In genomic region chr13:106100261-106100919, GRCh38 we compare ENCODE assay signal across 12 cellular contexts.
DNase-seq lines count a peak whose midpoint lies in the region; ATAC-seq and TF ChIP-seq lines count a peak whose summit lies in the region.
"Had no signal": no experiment of that assay in that cellular context is flagged by ENCODE, and none has a peak within 500 bp of the region (broad histone marks: within the 10 kb centered on the region; RNA-seq: fewer than 3 reads in every experiment).

No MANE protein-coding gene starts in this region.

- no peak overlapping the region for H3K27ac Mint-ChIP-seq in stimulated activated naive B cell treated with anti-CD40 and anti-IgM and Interleukin-4, amounts not matched to agents 10 μg/mL and 1 μg/mL and 100 μg/mL, for 72 hours

- H3K4me1 ChIP-seq in right cardiac atrium (ENCODE audit: control insufficient read depth, insufficient read depth, low read length) (peaks cover 5% of the 10 kb centered on the region), suprapubic skin (no peaks in the 10 kb centered on the region)

- TF ChIP-seq CTCF in suprapubic skin (IDR thresholded peaks at IDR 0.05) = no peak
- TF ChIP-seq CTCF in omental fat pad (IDR thresholded peaks at IDR 0.05) = no peak

- intact Hi-C loops in right cardiac atrium (cut with DNase I) = loop anchor here in 1 of 4 donors (10.0 kb wide), 1 partner anchor 394 kb away; no protein-coding TSS in a partner anchor

- peak; percentile 20 for DNase-seq in NCI-H1436 (lab: John Stamatoyannopoulos, UW)
- DNase-seq in NCI-H1436 treated with DMSO at 0.1 percent for 48 hours (lab: John Stamatoyannopoulos, UW) = no peak
- DNase-seq in NCI-H748 (lab: John Stamatoyannopoulos, UW; ENCODE audit: unreplicated experiment) = peak; percentile 83
- DNase-seq in right cardiac atrium = peak; percentile 49 to 74 (median 67)
- no peak for DNase-seq in stimulated activated naive B cell treated with anti-CD40 and anti-IgM and Interleukin-4, amounts not matched to agents 10 μg/mL and 1 μg/mL and 100 μg/mL, for 72 hours
- DNase-seq in suprapubic skin (ENCODE audit: low spot score in 2 of 2) = no peak
- DNase-seq in omental fat pad (ENCODE audit: low spot score) = no peak
- DNase-seq in hepatic stellate cell (ENCODE audit: low spot score) = no peak
- DNase-seq: 8988T; activated effector memory CD4-positive, alpha-beta T cell treated with anti-CD3 and anti-CD28 coated beads, Interleukin-2, amount 50 U/mL, for 16 hours; posterior cingulate gyrus; SW 1271 had no signal

- ATAC-seq in right cardiac atrium (peak; percentile 91 to 98), omental fat pad (ENCODE audit: low FRiP score) (no peak)
- peak; percentile 45 to 72 for ATAC-seq in stimulated activated naive B cell treated with anti-CD40 and anti-IgM and Interleukin-4, amounts not matched to agents 10 μg/mL and 1 μg/mL and 100 μg/mL, for 72 hours (replicated peaks)

- no peak overlapping the region for H3K4me3 Mint-ChIP-seq in stimulated activated naive B cell treated with anti-CD40 and anti-IgM and Interleukin-4, amounts not matched to agents 10 μg/mL and 1 μg/mL and 100 μg/mL, for 72 hours

- H3K36me3 ChIP-seq in suprapubic skin = no peaks in the 10 kb centered on the region

- H3K36me3 Mint-ChIP-seq in stimulated activated naive B cell treated with anti-CD40 and anti-IgM and Interleukin-4, amounts not matched to agents 10 μg/mL and 1 μg/mL and 100 μg/mL, for 72 hours = no peaks in the 10 kb centered on the region

- no peaks in the 10 kb centered on the region for H3K27me3 ChIP-seq in right cardiac atrium (ENCODE audit: control insufficient read depth, insufficient read depth)
- H3K27me3 ChIP-seq in suprapubic skin = no peaks in the 10 kb centered on the region

- H3K4me3 ChIP-seq in right cardiac atrium (ENCODE audit: low read length) (no peak overlapping the region), suprapubic skin (no peak overlapping the region)

- peak overlapping the region; percentile 47 for H3K27ac ChIP-seq in right cardiac atrium (ENCODE audit: low read length)
- H3K27ac ChIP-seq in suprapubic skin = no peak overlapping the region

- TF ChIP-seq EP300 in suprapubic skin (IDR thresholded peaks at IDR 0.05) = no peak

- TF ChIP-seq POLR2A in suprapubic skin (IDR thresholded peaks at IDR 0.05) = no peak

- WGBS in right cardiac atrium = 42% methylated on average over 7 of the region's 7 CpGs
- 50% methylated on average over 7 of the region's 7 CpGs for WGBS in suprapubic skin

- no peaks in the 10 kb centered on the region for H3K4me1 Mint-ChIP-seq in stimulated activated naive B cell treated with anti-CD40 and anti-IgM and Interleukin-4, amounts not matched to agents 10 μg/mL and 1 μg/mL and 100 μg/mL, for 72 hours

- no peaks in the 10 kb centered on the region for H3K27me3 Mint-ChIP-seq in stimulated activated naive B cell treated with anti-CD40 and anti-IgM and Interleukin-4, amounts not matched to agents 10 μg/mL and 1 μg/mL and 100 μg/mL, for 72 hours

- no peaks in the 10 kb centered on the region for H3K9me3 ChIP-seq in right cardiac atrium (ENCODE audit: control insufficient read depth, low read length)
- H3K9me3 ChIP-seq in suprapubic skin = no peaks in the 10 kb centered on the region

- peaks cover 0 to 4% of the 10 kb centered on the region in 2 donors for H3K9me3 Mint-ChIP-seq in stimulated activated naive B cell treated with anti-CD40 and anti-IgM and Interleukin-4, amounts not matched to agents 10 μg/mL and 1 μg/mL and 100 μg/mL, for 72 hours

Comparison
In these comparisons a context has a peak if more than half of its experiments do, and no peak if none do; other contexts are left out.
1. DNase-seq: peak in NCI-H1436 (single experiment), NCI-H748 (single experiment) and right cardiac atrium (3 of 3); none in NCI-H1436 treated with DMSO at 0.1 percent for 48 hours (single experiment), stimulated activated naive B cell treated with anti-CD40 and anti-IgM and Interleukin-4, amounts not matched to agents 10 μg/mL and 1 μg/mL and 100 μg/mL, for 72 hours (single experiment), suprapubic skin (0 of 2), omental fat pad (single experiment) and hepatic stellate cell (single experiment).